In the genomic region with DNA sequence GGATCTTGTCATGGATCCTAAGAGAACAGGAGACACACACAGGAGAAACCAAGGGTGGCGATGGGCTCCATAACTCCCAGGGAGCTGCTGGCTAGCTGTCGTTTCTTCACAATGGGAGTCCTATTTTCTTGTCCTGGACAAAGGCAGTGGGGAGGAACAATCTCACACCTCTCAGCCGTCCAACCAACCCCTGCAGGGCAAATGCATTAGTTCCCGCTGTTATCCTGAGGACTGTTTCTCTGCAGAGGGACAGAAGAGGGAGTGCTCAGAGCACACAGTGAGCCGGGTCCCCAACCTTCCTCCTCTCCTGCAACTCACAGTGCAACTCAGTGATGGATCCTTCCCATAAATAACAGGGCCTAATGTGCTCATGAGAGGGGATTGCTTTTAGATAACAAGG, we compare ENCODE assay signal across 21 cellular contexts.
"Had no signal": no experiment of that assay in that cellular context is flagged by ENCODE, and none has a peak within 500 bp of the region (broad histone marks: within the 10 kb centered on the region; RNA-seq: fewer than 3 reads in every experiment).

No MANE protein-coding gene starts in this region.

- H3K27me3 ChIP-seq: ascending aorta, colonic mucosa, tibial nerve, uterus had no signal

- H3K4me1 Mint-ChIP-seq: central memory CD8-positive, alpha-beta T cell; nephron; T-helper 17 cell had no signal

- H3K27ac ChIP-seq: ascending aorta, colonic mucosa, prostate gland, tibial nerve, uterus, WERI-Rb-1 had no signal

- H3K9me3 Mint-ChIP-seq: nephron had no signal

- H3K36me3 ChIP-seq: ascending aorta, colonic mucosa, prostate gland, tibial nerve, uterus, WERI-Rb-1 had no signal

- H3K4me1 ChIP-seq: ascending aorta, colonic mucosa, prostate gland, tibial nerve, uterus had no signal

- H3K27me3 Mint-ChIP-seq: central memory CD8-positive, alpha-beta T cell; stimulated activated naive CD8-positive, alpha-beta T cell treated with anti-CD3 and anti-CD28 coated beads, Interleukin-15, Interleukin-2, amounts not matched to agents 100 ng/mL and 50 ng/mL, for 24 hours had no signal

- H3K27ac Mint-ChIP-seq: activated T-cell treated with anti-CD3 and anti-CD28 coated beads, Interleukin-2, amount 50 U/mL, for 72 hours; nephron; stimulated activated naive CD8-positive, alpha-beta T cell treated with anti-CD3 and anti-CD28 coated beads, Interleukin-15, Interleukin-2, amounts not matched to agents 100 ng/mL and 50 ng/mL, for 24 hours; T-helper 17 cell had no signal

- H3K4me3 Mint-ChIP-seq: activated T-cell treated with anti-CD3 and anti-CD28 coated beads, Interleukin-2, amount 50 U/mL, for 72 hours; central memory CD8-positive, alpha-beta T cell; nephron; stimulated activated naive CD8-positive, alpha-beta T cell treated with anti-CD3 and anti-CD28 coated beads, Interleukin-15, Interleukin-2, amounts not matched to agents 100 ng/mL and 50 ng/mL, for 24 hours; T-helper 17 cell had no signal

- ATAC-seq: activated T-cell treated with anti-CD3 and anti-CD28 coated beads, Interleukin-2, amount 50 U/mL, for 72 hours; left colon; right cardiac atrium; T-helper 17 cell had no signal

- H3K4me3 ChIP-seq: ascending aorta, colonic mucosa, lung, prostate gland, tibial nerve, uterus had no signal

- H3K9me3 ChIP-seq: ascending aorta, colonic mucosa, prostate gland, uterus had no signal

- DNase-seq: activated CD4-positive, alpha-beta T cell treated with anti-CD3 and anti-CD28 coated beads, Interleukin-2, amount 50 U/mL, for 4 hours; activated effector memory CD4-positive, alpha-beta T cell treated with anti-CD3 and anti-CD28 coated beads, Interleukin-2, amount 50 U/mL, for 16 hours; activated naive CD4-positive, alpha-beta T cell treated with anti-CD3 and anti-CD28 coated beads, Interleukin-2, amount 50 U/mL, for 16 hours; activated T-cell treated with anti-CD3 and anti-CD28 coated beads, Interleukin-2, amount 50 U/mL, for 72 hours; colonic mucosa; erythroblast; left colon; midbrain; right cardiac atrium; stimulated activated CD4-positive, alpha-beta T cell treated with anti-CD3 and anti-CD28 coated beads, Interleukin-15, amount 100 ng/mL, for 24 hours; stimulated activated CD4-positive, alpha-beta T cell treated with anti-CD3 and anti-CD28 coated beads, Interleukin-2, amount 100 ng/mL, for 48 hours; T-helper 17 cell; uterus; WERI-Rb-1 had no signal
